Comparison of ENCODE assay signal across 10 cellular contexts in genomic region chr20:49990310-49990720, GRCh38. TPM values are rescaled to one million over a fixed set of nuclear protein-coding genes. Genes with fewer than 3 reads are reported as not detected.
DNase-seq lines count a peak whose midpoint lies in the region; TF ChIP-seq lines count a peak whose summit lies in the region.
"Had no signal": no experiment of that assay in that cellular context is flagged by ENCODE, and none has a peak within 500 bp of the region (broad histone marks: within the 10 kb centered on the region; RNA-seq: fewer than 3 reads in every experiment).

No MANE protein-coding gene starts in this region.

- H3K27me3 ChIP-seq in AG04450 (ENCODE audit: control insufficient read depth, insufficient read depth, low read length), result no peaks in the 10 kb centered on the region
- no peaks in the 10 kb centered on the region for H3K27me3 ChIP-seq in Peyer's patch
- H3K27me3 ChIP-seq in osteoblast (ENCODE audit: insufficient read depth, low read length), result no peaks in the 10 kb centered on the region

- no peak overlapping the region for H3K4me3 ChIP-seq in AG04450 (ENCODE audit: low read depth, low read length)
- H3K4me3 ChIP-seq in Peyer's patch, result no peak overlapping the region
- H3K4me3 ChIP-seq in fibroblast of the aortic adventitia (ENCODE audit: low read depth, low read length), result no peak overlapping the region
- H3K4me3 ChIP-seq in osteoblast (ENCODE audit: insufficient read depth, low read length), result no peak overlapping the region

- in situ Hi-C loops in GM13976 (cut with MboI; ENCODE audit: low sequenced_read_pairs, unreplicated experiment), result no loop called here

- H3K27ac ChIP-seq in AG04450 (ENCODE audit: low read depth, low read length) (peak overlapping the region; percentile 95), Peyer's patch (peak overlapping the region; percentile 38 to 81 (median 57)), osteoblast (ENCODE audit: low read depth, low read length) (peak overlapping the region; percentile 76)

- CTCF ChIA-PET in AG04450 (lab: Charles Lee), result interaction anchor here (0.7 to 4.0 kb wide), 5 partner anchors 12 to 95 kb away, joined by 4 to 33 read pairs (median 10); no protein-coding TSS in a partner anchor

- H3K79me2 ChIP-seq in osteoblast (ENCODE audit: insufficient read depth, low read length), result peaks cover 23% of the 10 kb centered on the region

- no peak for TF ChIP-seq CTCF in AG04450 (IDR thresholded peaks at IDR 0.05; ENCODE audit: low read depth, low read length)
- no peak for TF ChIP-seq CTCF in Peyer's patch (IDR thresholded peaks at IDR 0.05)
- no peak for TF ChIP-seq CTCF in fibroblast of the aortic adventitia (IDR thresholded peaks at IDR 0.05; ENCODE audit: insufficient read depth, low read length)
- no peak for TF ChIP-seq CTCF in osteoblast (IDR thresholded peaks at IDR 0.05; ENCODE audit: extremely low read depth, low read depth, low read length)
- no peak for TF ChIP-seq CTCF in GM13976 (IDR thresholded peaks at IDR 0.05; ENCODE audit: borderline replicate concordance, control extremely low read depth, extremely low read depth, insufficient read depth, missing control alignments)

- H3K36me3 ChIP-seq in Peyer's patch (no peaks in the 10 kb centered on the region), osteoblast (ENCODE audit: insufficient read depth, low read length) (peaks cover 11% of the 10 kb centered on the region)

- H3K4me1 ChIP-seq in Peyer's patch (peaks cover 0 to 15% (median 0%) of the 10 kb centered on the region in 4 donors), osteoblast (ENCODE audit: insufficient read depth, low read length) (peaks cover 51% of the 10 kb centered on the region)

- POLR2A ChIA-PET in AG04450 (lab: Yijun Ruan, JAX), result interaction anchor here (0.7 to 1.3 kb wide), 2 partner anchors 10 to 45 kb away, joined by 3 read pairs; no protein-coding TSS in a partner anchor

- TF ChIP-seq POLR2A in Peyer's patch (IDR thresholded peaks at IDR 0.05), result no peak

- peaks cover 21% of the 10 kb centered on the region for H4K20me1 ChIP-seq in osteoblast (ENCODE audit: insufficient read depth, low read length)

- peak overlapping the region; percentile 16 for H3K4me2 ChIP-seq in osteoblast (ENCODE audit: insufficient read depth, low read length)

- DNase-seq in AG04450 (ENCODE audit: low read depth, low spot score) (no peak), Peyer's patch (no peak), fibroblast of the aortic adventitia (ENCODE audit: low read depth) (peak; percentile 61), osteoblast (ENCODE audit: insufficient read length, low spot score, missing footprints) (peak; percentile 69), GM13976 (ENCODE audit: low spot score) (no peak), retina (no peak), KG1 (lab: John Stamatoyannopoulos, UW) (no peak), glomerular visceral epithelial cell (ENCODE audit: extremely low spot score) (no peak)
- DNase-seq: activated CD4-positive, alpha-beta T cell treated with anti-CD3 and anti-CD28 coated beads, Interleukin-2, amount 10 ng/mL, durations not matched to agents 7 days and 5 days; amniotic stem cell had no signal

- H3K9me3 ChIP-seq in AG04450 (ENCODE audit: control insufficient read depth, insufficient read depth, low read length) (no peaks in the 10 kb centered on the region), Peyer's patch (no peaks in the 10 kb centered on the region), osteoblast (ENCODE audit: low read depth, low read length) (no peaks in the 10 kb centered on the region)

- peak overlapping the region; percentile 82 for H2AFZ ChIP-seq in osteoblast (ENCODE audit: low read length)

RNA-seq across cellular contexts. Expression of gene SNAI1, which starts 7.5 kb away (rescaled TPM):
- polyA plus RNA-seq in AG04450 (2011; rRNA removed), result 2.3 and 3.5 TPM in 2 replicates
- 1.7 and 3.2 TPM in 2 replicates for polyA minus RNA-seq in AG04450 (2011; rRNA and poly(A)+ RNA removed)
- total RNA-seq in Peyer's patch (1 to 10 TPM in 3 of 4 donors, under 1 TPM in 1; 0.53 to 3.3 (median 1.4) TPM), fibroblast of the aortic adventitia (ENCODE audit: low replicate concordance) (1.1 and 2.7 TPM in 2 replicates), osteoblast (1.8 and 2.1 TPM in 2 replicates)

RNA-seq across cellular contexts. Expression of gene RNF114, which starts 54.1 kb away (rescaled TPM):
- polyA plus RNA-seq in AG04450 (2011; rRNA removed), result 69.6 and 87.4 TPM in 2 replicates
- polyA minus RNA-seq in AG04450 (2011; rRNA and poly(A)+ RNA removed), result 61.3 and 72.9 TPM in 2 replicates
- total RNA-seq in Peyer's patch (100 to 1,000 TPM; 205 to 275 (median 259) TPM), fibroblast of the aortic adventitia (ENCODE audit: low replicate concordance) (56.4 and 114 TPM in 2 replicates), osteoblast (46.9 and 78.5 TPM in 2 replicates)

Comparison
In these comparisons a context has a peak if more than half of its experiments do, and no peak if none do; other contexts are left out.
1. DNase-seq: peak in fibroblast of the aortic adventitia (single experiment) and osteoblast (single experiment); none in AG04450 (single experiment), Peyer's patch (0 of 3), GM13976 (single experiment), retina (single experiment), KG1 (single experiment) and glomerular visceral epithelial cell (single experiment).
2. Peak in every context shown above with its lines, with median percentiles within 50 percentile points of each other: H3K27ac ChIP-seq.